In the genomic region with DNA sequence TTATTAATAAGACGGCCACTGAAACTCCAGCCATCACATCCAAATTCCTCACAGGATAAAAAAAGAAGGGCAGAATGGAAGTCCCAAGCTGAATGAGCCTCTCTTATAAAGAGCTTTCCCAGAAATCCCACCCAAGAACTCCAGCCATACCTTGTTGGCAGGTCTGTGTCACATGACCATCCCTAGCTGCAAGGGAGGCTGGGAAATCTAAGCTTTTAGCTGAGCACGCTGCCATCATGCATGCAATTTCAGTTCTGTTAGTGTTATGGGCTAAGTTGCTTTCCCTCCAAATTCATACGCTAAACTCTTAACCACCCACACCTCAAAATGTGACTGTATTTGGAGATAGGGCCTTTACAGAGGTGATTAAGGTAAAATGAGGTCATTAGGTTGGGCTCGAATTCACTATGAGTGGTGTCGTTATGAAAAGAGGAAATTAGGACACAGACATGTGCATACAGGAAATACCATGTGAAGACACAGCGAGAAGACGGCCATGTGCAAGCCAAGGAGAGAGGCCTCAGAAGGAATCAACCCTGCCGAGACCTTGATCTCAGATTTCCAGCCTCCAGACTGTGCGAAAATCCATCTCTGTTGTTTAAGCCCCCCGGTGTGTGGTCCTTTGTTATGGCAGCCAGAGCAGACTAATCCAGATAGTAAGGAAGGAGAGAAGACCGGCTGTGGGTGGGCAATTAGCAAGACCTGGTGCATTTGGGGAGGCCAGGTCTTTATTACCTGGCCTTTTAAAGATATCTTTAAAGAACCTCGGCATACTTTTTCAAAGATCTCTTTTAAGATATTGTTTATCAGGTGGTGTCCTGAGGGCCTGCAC, we compare ENCODE assay signal across 1 cellular context.
TF ChIP-seq lines count a peak whose summit lies in the region.

No MANE protein-coding gene starts in this region.

TF ChIP-seq in WTC11, 78 proteins besides CTCF, POLR2A, EP300 and RAD21:
- no peak for TF ChIP-seq FOXJ3 (CRISPR knock-in tag; IDR thresholded peaks at IDR 0.05; ENCODE audit: borderline replicate concordance)
- TF ChIP-seq GTF2I (CRISPR knock-in tag; conservative IDR thresholded peaks at IDR 0.05): no peak
- TF ChIP-seq, protein P1, sequence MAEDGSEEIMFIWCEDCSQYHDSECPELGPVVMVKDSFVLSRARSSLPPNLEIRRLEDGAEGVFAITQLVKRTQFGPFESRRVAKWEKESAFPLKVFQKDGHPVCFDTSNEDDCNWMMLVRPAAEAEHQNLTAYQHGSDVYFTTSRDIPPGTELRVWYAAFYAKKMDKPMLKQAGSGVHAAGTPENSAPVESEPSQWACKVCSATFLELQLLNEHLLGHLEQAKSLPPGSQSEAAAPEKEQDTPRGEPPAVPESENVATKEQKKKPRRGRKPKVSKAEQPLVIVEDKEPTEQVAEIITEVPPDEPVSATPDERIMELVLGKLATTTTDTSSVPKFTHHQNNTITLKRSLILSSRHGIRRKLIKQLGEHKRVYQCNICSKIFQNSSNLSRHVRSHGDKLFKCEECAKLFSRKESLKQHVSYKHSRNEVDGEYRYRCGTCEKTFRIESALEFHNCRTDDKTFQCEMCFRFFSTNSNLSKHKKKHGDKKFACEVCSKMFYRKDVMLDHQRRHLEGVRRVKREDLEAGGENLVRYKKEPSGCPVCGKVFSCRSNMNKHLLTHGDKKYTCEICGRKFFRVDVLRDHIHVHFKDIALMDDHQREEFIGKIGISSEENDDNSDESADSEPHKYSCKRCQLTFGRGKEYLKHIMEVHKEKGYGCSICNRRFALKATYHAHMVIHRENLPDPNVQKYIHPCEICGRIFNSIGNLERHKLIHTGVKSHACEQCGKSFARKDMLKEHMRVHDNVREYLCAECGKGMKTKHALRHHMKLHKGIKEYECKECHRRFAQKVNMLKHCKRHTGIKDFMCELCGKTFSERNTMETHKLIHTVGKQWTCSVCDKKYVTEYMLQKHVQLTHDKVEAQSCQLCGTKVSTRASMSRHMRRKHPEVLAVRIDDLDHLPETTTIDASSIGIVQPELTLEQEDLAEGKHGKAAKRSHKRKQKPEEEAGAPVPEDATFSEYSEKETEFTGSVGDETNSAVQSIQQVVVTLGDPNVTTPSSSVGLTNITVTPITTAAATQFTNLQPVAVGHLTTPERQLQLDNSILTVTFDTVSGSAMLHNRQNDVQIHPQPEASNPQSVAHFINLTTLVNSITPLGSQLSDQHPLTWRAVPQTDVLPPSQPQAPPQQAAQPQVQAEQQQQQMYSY (CRISPR knock-in tag; IDR thresholded peaks at IDR 0.05): peak; percentile 72
- TF ChIP-seq, protein P2, sequence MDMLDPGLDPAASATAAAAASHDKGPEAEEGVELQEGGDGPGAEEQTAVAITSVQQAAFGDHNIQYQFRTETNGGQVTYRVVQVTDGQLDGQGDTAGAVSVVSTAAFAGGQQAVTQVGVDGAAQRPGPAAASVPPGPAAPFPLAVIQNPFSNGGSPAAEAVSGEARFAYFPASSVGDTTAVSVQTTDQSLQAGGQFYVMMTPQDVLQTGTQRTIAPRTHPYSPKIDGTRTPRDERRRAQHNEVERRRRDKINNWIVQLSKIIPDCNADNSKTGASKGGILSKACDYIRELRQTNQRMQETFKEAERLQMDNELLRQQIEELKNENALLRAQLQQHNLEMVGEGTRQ (CRISPR knock-in tag; IDR thresholded peaks at IDR 0.05): peak; percentile 64
- no peak for TF ChIP-seq ETV6 (CRISPR knock-in tag; IDR thresholded peaks at IDR 0.05)
- TF ChIP-seq, protein P3, sequence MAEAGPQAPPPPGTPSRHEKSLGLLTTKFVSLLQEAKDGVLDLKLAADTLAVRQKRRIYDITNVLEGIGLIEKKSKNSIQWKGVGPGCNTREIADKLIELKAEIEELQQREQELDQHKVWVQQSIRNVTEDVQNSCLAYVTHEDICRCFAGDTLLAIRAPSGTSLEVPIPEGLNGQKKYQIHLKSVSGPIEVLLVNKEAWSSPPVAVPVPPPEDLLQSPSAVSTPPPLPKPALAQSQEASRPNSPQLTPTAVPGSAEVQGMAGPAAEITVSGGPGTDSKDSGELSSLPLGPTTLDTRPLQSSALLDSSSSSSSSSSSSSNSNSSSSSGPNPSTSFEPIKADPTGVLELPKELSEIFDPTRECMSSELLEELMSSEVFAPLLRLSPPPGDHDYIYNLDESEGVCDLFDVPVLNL (CRISPR knock-in tag; IDR thresholded peaks at IDR 0.05; ENCODE audit: borderline replicate concordance, low read depth): no peak
- TF ChIP-seq, protein P4, sequence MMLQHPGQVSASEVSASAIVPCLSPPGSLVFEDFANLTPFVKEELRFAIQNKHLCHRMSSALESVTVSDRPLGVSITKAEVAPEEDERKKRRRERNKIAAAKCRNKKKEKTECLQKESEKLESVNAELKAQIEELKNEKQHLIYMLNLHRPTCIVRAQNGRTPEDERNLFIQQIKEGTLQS (CRISPR knock-in tag; conservative IDR thresholded peaks at IDR 0.05): no peak
- no peak for TF ChIP-seq TP53 (CRISPR knock-in tag; IDR thresholded peaks at IDR 0.05)
